ENCODE assay signal across 1 cellular context in the genomic region with DNA sequence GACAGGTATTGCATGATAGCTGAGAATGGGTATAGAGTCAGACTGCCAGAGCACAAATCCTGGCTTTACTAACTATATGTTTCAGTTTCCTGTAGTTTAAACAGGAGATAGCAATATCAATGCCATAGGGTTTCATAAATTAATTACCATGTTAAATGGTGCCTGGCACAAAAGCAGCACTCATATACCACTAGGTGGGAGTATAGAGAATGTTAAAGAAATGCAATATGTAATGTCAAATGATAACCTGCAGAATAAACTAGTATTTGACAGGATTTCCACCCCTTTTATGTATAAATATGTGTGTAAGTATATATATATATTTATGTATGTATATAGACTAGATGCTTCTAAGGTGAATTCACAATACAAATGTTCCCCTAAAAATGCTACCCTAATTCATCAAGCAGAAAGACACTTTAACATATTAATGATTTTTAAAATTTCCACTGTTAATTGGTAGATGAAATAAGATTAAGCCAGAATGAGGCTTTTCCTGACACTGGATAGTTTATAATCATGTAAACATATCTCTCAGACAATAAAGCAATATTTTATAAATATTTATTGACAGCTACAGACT.
TF ChIP-seq lines count a peak whose summit lies in the region.

No MANE protein-coding gene starts in this region.

TF ChIP-seq in GM23338, 12 proteins besides CTCF, POLR2A, EP300 and RAD21 (continued from another document):
- TF ChIP-seq, protein P1, sequence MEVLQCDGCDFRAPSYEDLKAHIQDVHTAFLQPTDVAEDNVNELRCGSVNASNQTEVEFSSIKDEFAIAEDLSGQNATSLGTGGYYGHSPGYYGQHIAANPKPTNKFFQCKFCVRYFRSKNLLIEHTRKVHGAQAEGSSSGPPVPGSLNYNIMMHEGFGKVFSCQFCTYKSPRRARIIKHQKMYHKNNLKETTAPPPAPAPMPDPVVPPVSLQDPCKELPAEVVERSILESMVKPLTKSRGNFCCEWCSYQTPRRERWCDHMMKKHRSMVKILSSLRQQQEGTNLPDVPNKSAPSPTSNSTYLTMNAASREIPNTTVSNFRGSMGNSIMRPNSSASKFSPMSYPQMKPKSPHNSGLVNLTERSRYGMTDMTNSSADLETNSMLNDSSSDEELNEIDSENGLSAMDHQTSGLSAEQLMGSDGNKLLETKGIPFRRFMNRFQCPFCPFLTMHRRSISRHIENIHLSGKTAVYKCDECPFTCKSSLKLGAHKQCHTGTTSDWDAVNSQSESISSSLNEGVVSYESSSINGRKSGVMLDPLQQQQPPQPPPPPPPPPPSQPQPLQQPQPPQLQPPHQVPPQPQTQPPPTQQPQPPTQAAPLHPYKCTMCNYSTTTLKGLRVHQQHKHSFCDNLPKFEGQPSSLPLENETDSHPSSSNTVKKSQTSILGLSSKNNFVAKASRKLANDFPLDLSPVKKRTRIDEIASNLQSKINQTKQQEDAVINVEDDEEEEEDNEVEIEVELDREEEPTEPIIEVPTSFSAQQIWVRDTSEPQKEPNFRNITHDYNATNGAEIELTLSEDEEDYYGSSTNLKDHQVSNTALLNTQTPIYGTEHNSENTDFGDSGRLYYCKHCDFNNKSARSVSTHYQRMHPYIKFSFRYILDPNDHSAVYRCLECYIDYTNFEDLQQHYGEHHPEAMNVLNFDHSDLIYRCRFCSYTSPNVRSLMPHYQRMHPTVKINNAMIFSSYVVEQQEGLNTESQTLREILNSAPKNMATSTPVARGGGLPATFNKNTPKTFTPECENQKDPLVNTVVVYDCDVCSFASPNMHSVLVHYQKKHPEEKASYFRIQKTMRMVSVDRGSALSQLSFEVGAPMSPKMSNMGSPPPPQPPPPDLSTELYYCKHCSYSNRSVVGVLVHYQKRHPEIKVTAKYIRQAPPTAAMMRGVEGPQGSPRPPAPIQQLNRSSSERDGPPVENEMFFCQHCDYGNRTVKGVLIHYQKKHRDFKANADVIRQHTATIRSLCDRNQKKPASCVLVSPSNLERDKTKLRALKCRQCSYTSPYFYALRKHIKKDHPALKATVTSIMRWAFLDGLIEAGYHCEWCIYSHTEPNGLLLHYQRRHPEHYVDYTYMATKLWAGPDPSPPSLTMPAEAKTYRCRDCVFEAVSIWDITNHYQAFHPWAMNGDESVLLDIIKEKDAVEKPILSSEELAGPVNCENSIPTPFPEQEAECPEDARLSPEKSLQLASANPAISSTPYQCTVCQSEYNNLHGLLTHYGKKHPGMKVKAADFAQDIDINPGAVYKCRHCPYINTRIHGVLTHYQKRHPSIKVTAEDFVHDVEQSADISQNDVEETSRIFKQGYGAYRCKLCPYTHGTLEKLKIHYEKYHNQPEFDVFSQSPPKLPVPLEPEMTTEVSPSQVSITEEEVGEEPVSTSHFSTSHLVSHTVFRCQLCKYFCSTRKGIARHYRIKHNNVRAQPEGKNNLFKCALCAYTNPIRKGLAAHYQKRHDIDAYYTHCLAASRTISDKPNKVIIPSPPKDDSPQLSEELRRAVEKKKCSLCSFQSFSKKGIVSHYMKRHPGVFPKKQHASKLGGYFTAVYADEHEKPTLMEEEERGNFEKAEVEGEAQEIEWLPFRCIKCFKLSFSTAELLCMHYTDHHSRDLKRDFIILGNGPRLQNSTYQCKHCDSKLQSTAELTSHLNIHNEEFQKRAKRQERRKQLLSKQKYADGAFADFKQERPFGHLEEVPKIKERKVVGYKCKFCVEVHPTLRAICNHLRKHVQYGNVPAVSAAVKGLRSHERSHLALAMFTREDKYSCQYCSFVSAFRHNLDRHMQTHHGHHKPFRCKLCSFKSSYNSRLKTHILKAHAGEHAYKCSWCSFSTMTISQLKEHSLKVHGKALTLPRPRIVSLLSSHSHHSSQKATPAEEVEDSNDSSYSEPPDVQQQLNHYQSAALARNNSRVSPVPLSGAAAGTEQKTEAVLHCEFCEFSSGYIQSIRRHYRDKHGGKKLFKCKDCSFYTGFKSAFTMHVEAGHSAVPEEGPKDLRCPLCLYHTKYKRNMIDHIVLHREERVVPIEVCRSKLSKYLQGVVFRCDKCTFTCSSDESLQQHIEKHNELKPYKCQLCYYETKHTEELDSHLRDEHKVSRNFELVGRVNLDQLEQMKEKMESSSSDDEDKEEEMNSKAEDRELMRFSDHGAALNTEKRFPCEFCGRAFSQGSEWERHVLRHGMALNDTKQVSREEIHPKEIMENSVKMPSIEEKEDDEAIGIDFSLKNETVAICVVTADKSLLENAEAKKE (CRISPR knock-in tag; IDR thresholded peaks at IDR 0.05): no peak
- no peak for TF ChIP-seq ZNF331 (CRISPR knock-in tag; IDR thresholded peaks at IDR 0.05; ENCODE audit: low read depth)
- TF ChIP-seq POLR2AphosphoS5 (IDR thresholded peaks at IDR 0.05; ENCODE audit: low read depth): no peak
TF ChIP-seq in GM23338: peak in this region for 0.
